Comparison of ENCODE assay signal across 8 cellular contexts in genomic region chr3:100334340-100335136, GRCh38. TPM values are rescaled to one million over a fixed set of nuclear protein-coding genes. Genes with fewer than 3 reads are reported as not detected.
DNase-seq lines count a peak whose midpoint lies in the region; ATAC-seq and TF ChIP-seq lines count a peak whose summit lies in the region.

NIT2 (plus strand) TSS chr3:100334757; CDS start chr3:100334792, 35 bp downstream.

- no peaks in the 10 kb centered on the region; the same call in 1 of the 2 replicates for H3K36me3 ChIP-seq in HUES48 (ENCODE audit: control insufficient read depth, insufficient read depth, low read length)
- H3K36me3 ChIP-seq in mucosa of descending colon (ENCODE audit: low read depth), result no peaks in the 10 kb centered on the region

- peak within 1 kb of the TSS; percentile 80 for H3K9ac ChIP-seq in HUES48 (ENCODE audit: low read depth, low read length)

- H3K27ac ChIP-seq in HUES48 (ENCODE audit: low read depth, low read length), result peak within 1 kb of the TSS; percentile 66
- H3K27ac ChIP-seq in epithelial cell of prostate, result peak within 1 kb of the TSS; percentile 51

- ATAC-seq in GM21423 (IDR thresholded peaks at IDR 0.05; ENCODE audit: unreplicated experiment), result peak; percentile 94
- peak; percentile 98 for ATAC-seq in mucosa of descending colon

- H3K4me3 ChIP-seq in HUES48 (ENCODE audit: low read depth, low read length), result peak within 1 kb of the TSS; percentile 69
- H3K4me3 ChIP-seq in mucosa of descending colon, result peak within 1 kb of the TSS; percentile 51

- TF ChIP-seq CTCF in mucosa of descending colon (IDR thresholded peaks at IDR 0.05), result no peak

- peaks cover 4% of the 10 kb centered on the region; the same call in 1 of the 2 replicates for H3K27me3 ChIP-seq in HUES48 (ENCODE audit: control insufficient read depth, insufficient read depth, low read length)

- intact Hi-C loops in mucosa of descending colon (cut with DNase I, micrococcal nuclease), result no loop called here

- H3K9me3 ChIP-seq in HUES48 (ENCODE audit: control insufficient read depth, insufficient read depth, low read length) (no peaks in the 10 kb centered on the region), mucosa of descending colon (no peaks in the 10 kb centered on the region)

- DNase-seq in DMS 273 (lab: John Stamatoyannopoulos, UW; ENCODE audit: unreplicated experiment) (peak; percentile 96), OCI-M2 (lab: John Stamatoyannopoulos, UW; ENCODE audit: unreplicated experiment) (peak; percentile 38), activated T-cell treated with anti-CD3 and anti-CD28 coated beads for 4 hours (peak; percentile 67), epithelial cell of prostate (ENCODE audit: low read depth, low spot score) (no peak), mucosa of descending colon (peak; percentile 87 to 92 (median 88))
- peak; percentile 73 for DNase-seq in stimulated activated CD8-positive, alpha-beta memory T cell treated with anti-CD3 and anti-CD28 coated beads, Interleukin-4, amount 100 ng/mL, for 24 hours (ENCODE audit: low read depth)

- H3K4me1 ChIP-seq in HUES48 (ENCODE audit: control insufficient read depth, insufficient read depth, low read length) (peaks cover 7% of the 10 kb centered on the region; the same call in 1 of the 2 replicates), mucosa of descending colon (ENCODE audit: low read depth) (no peaks in the 10 kb centered on the region)

RNA-seq across cellular contexts. Expression of gene NIT2, which starts in this region (rescaled TPM):
- total RNA-seq in mucosa of descending colon, result 10 to 100 TPM; 27.0 to 35.9 (median 28.2) TPM
